ENCODE assay signal across 8 cellular contexts in the genomic region with DNA sequence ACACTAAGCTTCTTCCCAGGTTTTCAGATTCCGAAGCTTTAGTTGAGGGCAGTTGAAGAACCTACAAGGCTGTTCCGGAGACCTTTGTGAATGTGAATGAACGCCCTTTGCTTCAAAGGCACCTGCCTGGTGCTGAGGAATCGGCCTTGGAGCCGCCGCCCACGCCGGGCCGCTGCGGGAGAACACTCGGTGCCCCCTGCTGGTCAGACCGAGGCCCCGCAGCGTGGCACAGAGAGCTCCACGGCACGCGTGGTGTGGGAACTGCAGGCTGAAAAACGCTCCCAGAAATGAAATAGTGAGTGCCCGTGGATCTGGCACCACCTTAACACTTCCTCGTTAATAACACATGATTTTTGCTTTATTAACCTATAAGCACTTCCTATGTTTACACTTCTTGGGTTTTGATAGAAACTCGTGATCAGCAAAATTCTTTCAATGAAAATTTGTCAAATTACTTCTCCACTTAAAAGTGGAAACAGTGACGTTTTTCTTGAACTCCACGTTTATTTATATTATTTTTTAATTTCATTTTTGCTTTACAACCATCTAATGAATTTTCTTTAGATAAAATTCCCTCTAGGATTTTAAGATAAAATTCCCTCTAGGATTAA.
A peak's percentile ranks its signal among the peaks of the same experiment; 100 is the strongest.
DNase-seq lines count a peak whose midpoint lies in the region; TF ChIP-seq lines count a peak whose summit lies in the region.

No MANE protein-coding gene starts in this region.

- 7 to 10% methylated on average over 22 to 23 of the region's 23 CpGs for WGBS in esophagus squamous epithelium, 2 donors

- no peak overlapping the region for H3K9ac ChIP-seq in parathyroid adenoma

- peak; percentile 16 to 88 (median 83) for TF ChIP-seq CTCF in esophagus squamous epithelium (IDR thresholded peaks at IDR 0.05)
- TF ChIP-seq CTCF in parathyroid adenoma (IDR thresholded peaks at IDR 0.05), result peak; percentile 79

- H3K9me3 ChIP-seq in esophagus squamous epithelium (no peaks in the 10 kb centered on the region), parathyroid adenoma (ENCODE audit: control insufficient read depth, low read length) (no peaks in the 10 kb centered on the region)

- no peaks in the 10 kb centered on the region for H3K79me2 ChIP-seq in parathyroid adenoma

- H3K36me3 ChIP-seq in esophagus squamous epithelium, result no peaks in the 10 kb centered on the region
- H3K36me3 ChIP-seq in parathyroid adenoma (ENCODE audit: control insufficient read depth, insufficient read depth, low read length), result no peaks in the 10 kb centered on the region

- H3K27me3 ChIP-seq in esophagus squamous epithelium (no peaks in the 10 kb centered on the region), parathyroid adenoma (ENCODE audit: control insufficient read depth, insufficient read depth, low read length) (no peaks in the 10 kb centered on the region)

- H3K4me1 ChIP-seq in esophagus squamous epithelium (no peaks in the 10 kb centered on the region), parathyroid adenoma (no peaks in the 10 kb centered on the region)

- H2AFZ ChIP-seq in parathyroid adenoma, result no peak overlapping the region

- TF ChIP-seq POLR2A in esophagus squamous epithelium (IDR thresholded peaks at IDR 0.05), result no peak

- intact Hi-C loops in esophagus squamous epithelium (cut with DNase I), result no loop called here

- DNase-seq in CMK (ENCODE audit: low read depth), result peak; percentile 2
- peak; percentile 22 for DNase-seq in HK-2 (ENCODE audit: unreplicated experiment)
- DNase-seq in SW480 (ENCODE audit: low spot score), result peak; percentile 65
- DNase-seq in esophagus squamous epithelium (lab: John Stamatoyannopoulos, UW), result no peak
- no peak for DNase-seq in NCI-H128 (lab: John Stamatoyannopoulos, UW; ENCODE audit: unreplicated experiment)
- no peak for DNase-seq in GM19240 (ENCODE audit: insufficient read length, low spot score)
- DNase-seq in NCI-H1436 treated with DMSO at 0.1 percent for 48 hours (lab: John Stamatoyannopoulos, UW), result no peak

- H3K4me2 ChIP-seq in parathyroid adenoma (ENCODE audit: low read length), result no peak overlapping the region

- H3K27ac ChIP-seq in esophagus squamous epithelium (no peak overlapping the region), parathyroid adenoma (no peak overlapping the region)

- H3K4me3 ChIP-seq in esophagus squamous epithelium (no peak overlapping the region), parathyroid adenoma (ENCODE audit: low read depth, low read length) (no peak overlapping the region)

Comparison
In these comparisons a context has a peak if more than half of its experiments do, and no peak if none do; other contexts are left out.
1. DNase-seq: peak in CMK (single experiment), HK-2 (single experiment) and SW480 (single experiment); none in esophagus squamous epithelium (single experiment), NCI-H128 (single experiment), GM19240 (single experiment) and NCI-H1436 treated with DMSO at 0.1 percent for 48 hours (single experiment).